In the genomic region with DNA sequence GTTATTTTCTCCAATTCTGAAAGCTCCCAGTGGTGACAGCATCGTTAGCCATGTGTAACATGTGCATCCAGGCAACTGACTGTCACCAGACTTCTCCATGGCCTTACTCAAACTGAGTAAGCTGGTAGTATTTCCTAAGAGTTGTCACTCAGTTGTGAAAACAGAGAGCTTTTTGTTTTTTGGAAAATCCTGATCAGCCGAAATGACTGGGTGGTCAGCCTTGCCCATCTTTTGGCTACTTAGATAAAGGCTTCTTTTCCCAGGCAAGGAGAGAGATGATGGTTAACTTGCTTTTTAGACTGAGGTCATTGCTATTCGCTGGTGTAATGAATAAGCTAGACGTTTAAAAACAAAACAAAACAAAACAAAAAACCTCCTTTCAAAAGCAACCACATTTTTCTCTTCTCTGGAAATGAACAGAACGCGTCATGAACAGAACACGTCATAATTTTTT, we compare ENCODE assay signal across 1 cellular context.
A peak's percentile ranks its signal among the peaks of the same experiment; 100 is the strongest.
TF ChIP-seq lines count a peak whose summit lies in the region.

No MANE protein-coding gene starts in this region.

TF ChIP-seq in GM12878, 131 proteins besides CTCF, POLR2A, EP300 and RAD21 (continued from another document):
- TF ChIP-seq, protein P1, sequence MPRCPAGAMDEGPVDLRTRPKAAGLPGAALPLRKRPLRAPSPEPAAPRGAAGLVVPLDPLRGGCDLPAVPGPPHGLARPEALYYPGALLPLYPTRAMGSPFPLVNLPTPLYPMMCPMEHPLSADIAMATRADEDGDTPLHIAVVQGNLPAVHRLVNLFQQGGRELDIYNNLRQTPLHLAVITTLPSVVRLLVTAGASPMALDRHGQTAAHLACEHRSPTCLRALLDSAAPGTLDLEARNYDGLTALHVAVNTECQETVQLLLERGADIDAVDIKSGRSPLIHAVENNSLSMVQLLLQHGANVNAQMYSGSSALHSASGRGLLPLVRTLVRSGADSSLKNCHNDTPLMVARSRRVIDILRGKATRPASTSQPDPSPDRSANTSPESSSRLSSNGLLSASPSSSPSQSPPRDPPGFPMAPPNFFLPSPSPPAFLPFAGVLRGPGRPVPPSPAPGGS (IDR thresholded peaks at IDR 0.05; ENCODE audit: borderline replicate concordance, insufficient read depth, low read depth, low read length, poor library complexity, severe bottlenecking): peak; percentile 71
- TF ChIP-seq CBFB (IDR thresholded peaks at IDR 0.05; ENCODE audit: low read depth): no peak
